Comparison of ENCODE assay signal across 8 cellular contexts in genomic region chr2:8679567-8679826, GRCh38. TPM values are rescaled to one million over a fixed set of nuclear protein-coding genes. Genes with fewer than 3 reads are reported as not detected.
DNase-seq lines count a peak whose midpoint lies in the region; TF ChIP-seq lines count a peak whose summit lies in the region.

No MANE protein-coding gene starts in this region.

- WGBS in H9 (ENCODE audit: extremely low coverage, insufficient read length, low lambda C conversion rate), result no CpG with 5 or more reads among the region's 8 CpGs
- no CpG with 5 or more reads among the region's 8 CpGs for WGBS in iPS DF 6.9 (ENCODE audit: insufficient coverage, insufficient read length)

- H4K91ac ChIP-seq in H9 (ENCODE audit: insufficient read length, low read depth, low read length), result no peak overlapping the region

- H2BK12ac ChIP-seq in H9 (ENCODE audit: insufficient read length, low read depth, low read length), result no peak overlapping the region

- H3K9ac ChIP-seq in H9 (ENCODE audit: extremely low read depth, insufficient read length, low read length) (no peak overlapping the region), skeletal muscle tissue (ENCODE audit: low read depth in 1 of 3, low read length in 3 of 3) (peak overlapping the region; percentile 82 to 95 (median 94))

- H3K4me1 ChIP-seq in H9 (ENCODE audit: insufficient read depth, low read length) (no peaks in the 10 kb centered on the region; the same call in 1 of the 2 replicates), iPS DF 6.9 (ENCODE audit: control insufficient read depth, insufficient read depth, low read length) (peaks cover 8% of the 10 kb centered on the region; the same call in 1 of the 2 replicates), skeletal muscle tissue (ENCODE audit: control insufficient read depth in 3 of 3, insufficient read depth in 3 of 3, low read length in 3 of 3) (peaks cover 35 to 55% (median 55%) of the 10 kb centered on the region in 3 donors)

- H3K4ac ChIP-seq in H9 (ENCODE audit: low read depth, low read length), result no peak overlapping the region

- no peak overlapping the region for H3K27ac ChIP-seq in H9 (ENCODE audit: insufficient read length, low read depth, low read length)
- no peak overlapping the region for H3K27ac ChIP-seq in iPS DF 6.9 (ENCODE audit: low read length)
- peak overlapping the region; percentile 96 for H3K27ac ChIP-seq in skeletal muscle tissue (ENCODE audit: low read depth, low read length)

- H2BK20ac ChIP-seq in H9 (ENCODE audit: low read depth, low read length, poor library complexity, severe bottlenecking), result peak overlapping the region; percentile 60

- peak overlapping the region; percentile 82 for H2BK120ac ChIP-seq in H9 (ENCODE audit: low read depth, low read length, poor library complexity, severe bottlenecking)

- H2AK5ac ChIP-seq in H9 (ENCODE audit: insufficient read length, low read length), result no peak overlapping the region

- no peak overlapping the region for H2BK15ac ChIP-seq in H9 (ENCODE audit: low read depth, low read length)

- H3K4me3 Mint-ChIP-seq in H9, result peak overlapping the region; percentile 63 to 76
- peak overlapping the region; percentile 77 for H3K4me3 Mint-ChIP-seq in activated CD4-positive, alpha-beta memory T cell treated with anti-CD3 and anti-CD28 coated beads for 36 hours

- POLR2A ChIA-PET in activated CD4-positive, alpha-beta memory T cell treated with anti-CD3 and anti-CD28 coated beads for 36 hours (lab: Charles Lee), result interaction anchor here (1.8 to 6.5 kb wide), 5 partner anchors 136 to 301 kb away, joined by 7 to 124 read pairs (median 33); no protein-coding TSS in a partner anchor

- H3K27me3 ChIP-seq in H9 (ENCODE audit: insufficient read depth, low read length) (peaks cover 32% of the 10 kb centered on the region; the same call in 1 of the 2 replicates), iPS DF 6.9 (ENCODE audit: control insufficient read depth, insufficient read depth, low read length) (peaks cover 29% of the 10 kb centered on the region), skeletal muscle tissue (ENCODE audit: control insufficient read depth in 3 of 3, insufficient read depth in 3 of 3, low read length in 3 of 3) (no peaks in the 10 kb centered on the region)

- H3K56ac ChIP-seq in H9 (ENCODE audit: insufficient read length, low read depth, low read length), result no peak overlapping the region

- H4K20me1 ChIP-seq in H9 (ENCODE audit: control insufficient read depth, insufficient read depth, insufficient read length), result no peaks in the 10 kb centered on the region

- no peaks in the 10 kb centered on the region for H3K9me3 ChIP-seq in H9 (ENCODE audit: control insufficient read depth, low read depth, low read length)
- H3K9me3 ChIP-seq in iPS DF 6.9 (ENCODE audit: control insufficient read depth, insufficient read depth, low read length), result no peaks in the 10 kb centered on the region
- peaks cover 0 to 3% (median 0%) of the 10 kb centered on the region in 3 donors for H3K9me3 ChIP-seq in skeletal muscle tissue (ENCODE audit: control insufficient read depth in 3 of 3, low read length in 3 of 3)

- H3K36me3 Mint-ChIP-seq in H9 (ENCODE audit: insufficient read depth in 1 of 3, low read depth in 3 of 3), result peaks cover 7 to 29% (median 25%) of the 10 kb centered on the region in 3 experiments
- peaks cover 25% of the 10 kb centered on the region for H3K36me3 Mint-ChIP-seq in activated CD4-positive, alpha-beta memory T cell treated with anti-CD3 and anti-CD28 coated beads for 36 hours

- peak overlapping the region; percentile 95; the same call in 1 of the 2 replicates for H3K14ac ChIP-seq in H9 (ENCODE audit: insufficient read depth, low read length)

- no peak overlapping the region for H2BK5ac ChIP-seq in H9 (ENCODE audit: insufficient read length, low read length)

- H3K27ac Mint-ChIP-seq in H9, result peak overlapping the region in 2 of 3 experiments; percentile 90 to 97; a peak in 4 of 7 replicates
- peak overlapping the region; percentile 95 for H3K27ac Mint-ChIP-seq in activated CD4-positive, alpha-beta memory T cell treated with anti-CD3 and anti-CD28 coated beads for 36 hours

- intact Hi-C loops in activated CD4-positive, alpha-beta memory T cell treated with anti-CD3 and anti-CD28 coated beads for 36 hours (cut with micrococcal nuclease), result loop anchor here (10.0 kb wide), 1 partner anchor 1765 kb away; the partner anchor contains the start of gene RNF144A

- H3K36me3 ChIP-seq in iPS DF 6.9 (ENCODE audit: control insufficient read depth, insufficient read depth, low read length), result no peaks in the 10 kb centered on the region
- H3K36me3 ChIP-seq in skeletal muscle tissue (ENCODE audit: control insufficient read depth in 3 of 3, insufficient read depth in 3 of 3, low read length in 3 of 3), result peaks cover 0 to 2% (median 0%) of the 10 kb centered on the region in 3 donors

- H3K27me3 Mint-ChIP-seq in H9 (ENCODE audit: low read depth), result peaks cover 38% of the 10 kb centered on the region
- peaks cover 34% of the 10 kb centered on the region for H3K27me3 Mint-ChIP-seq in activated CD4-positive, alpha-beta memory T cell treated with anti-CD3 and anti-CD28 coated beads for 36 hours

- H3K23me2 ChIP-seq in H9 (ENCODE audit: insufficient read length, low read depth, low read length, poor library complexity, severe bottlenecking), result peaks cover 39% of the 10 kb centered on the region

- H3K23ac ChIP-seq in H9 (ENCODE audit: insufficient read length, low read depth, low read length), result no peak overlapping the region

- H3T11ph ChIP-seq in H9 (ENCODE audit: low read length), result peak overlapping the region; percentile 10

- no peak overlapping the region for H4K5ac ChIP-seq in H9 (ENCODE audit: insufficient read length, low read depth, low read length)

- peaks cover 14 to 20% of the 10 kb centered on the region in 2 experiments for H3K9me3 Mint-ChIP-seq in H9
- peaks cover 13% of the 10 kb centered on the region for H3K9me3 Mint-ChIP-seq in activated CD4-positive, alpha-beta memory T cell treated with anti-CD3 and anti-CD28 coated beads for 36 hours

- peaks cover 41 to 52% of the 10 kb centered on the region in 2 experiments for H3K4me1 Mint-ChIP-seq in H9
- H3K4me1 Mint-ChIP-seq in activated CD4-positive, alpha-beta memory T cell treated with anti-CD3 and anti-CD28 coated beads for 36 hours (ENCODE audit: low read depth), result peaks cover 32% of the 10 kb centered on the region

- DNase-seq in H9, result no peak
- no peak for DNase-seq in activated CD4-positive, alpha-beta memory T cell treated with anti-CD3 and anti-CD28 coated beads for 36 hours
- DNase-seq in iPS DF 6.9 (ENCODE audit: low read depth, low spot score), result no peak
- DNase-seq in GM19238 (ENCODE audit: insufficient read length, low spot score), result no peak
- DNase-seq in 8988T, result no peak
- no peak for DNase-seq in NCI-H345 (lab: John Stamatoyannopoulos, UW)
- DNase-seq in AML-193 (lab: John Stamatoyannopoulos, UW), result no peak

- peaks cover 2% of the 10 kb centered on the region; the same call in 1 of the 2 replicates for H3K79me2 ChIP-seq in H9 (ENCODE audit: insufficient read depth, low read length)

- H4K8ac ChIP-seq in H9 (replicated peaks; ENCODE audit: insufficient read length, low read depth, low read length), result no peak overlapping the region

- CTCF ChIA-PET in activated CD4-positive, alpha-beta memory T cell treated with anti-CD3 and anti-CD28 coated beads for 36 hours (lab: Charles Lee), result interaction anchor here (1.3 to 5.1 kb wide), 4 partner anchors 14 to 191 kb away, joined by 4 to 38 read pairs (median 6); no protein-coding TSS in a partner anchor

- no peaks in the 10 kb centered on the region for H3K79me1 ChIP-seq in H9 (ENCODE audit: insufficient read depth, low read depth, low read length, poor library complexity, severe bottlenecking)

- H3K4me3 ChIP-seq in iPS DF 6.9 (ENCODE audit: low read length) (peak overlapping the region; percentile 38; the same call in 1 of the 2 replicates), skeletal muscle tissue (ENCODE audit: low read length in 3 of 3) (peak overlapping the region; percentile 74 to 80 (median 76))

- peak overlapping the region; percentile 94 for H3K18ac ChIP-seq in H9 (ENCODE audit: insufficient read length, low read depth, low read length)

- no peak for TF ChIP-seq CTCF in H9 (conservative IDR thresholded peaks at IDR 0.05)

- no peak overlapping the region for H2AFZ ChIP-seq in H9 (ENCODE audit: low read length)

- H3K4me2 ChIP-seq in H9 (ENCODE audit: insufficient read depth, insufficient read length, low read length), result peak overlapping the region; percentile 48

RNA-seq across cellular contexts. Expression of gene ID2, which starts 2.4 kb away (rescaled TPM):
- 48.0 and 48.6 TPM in 2 replicates for total RNA-seq in H9 (2021)
- 100 to 1,000 TPM; 182 to 193 TPM for total RNA-seq in activated CD4-positive, alpha-beta memory T cell treated with anti-CD3 and anti-CD28 coated beads for 36 hours
- 35.0 TPM for total RNA-seq in skeletal muscle tissue
